In the genomic region with DNA sequence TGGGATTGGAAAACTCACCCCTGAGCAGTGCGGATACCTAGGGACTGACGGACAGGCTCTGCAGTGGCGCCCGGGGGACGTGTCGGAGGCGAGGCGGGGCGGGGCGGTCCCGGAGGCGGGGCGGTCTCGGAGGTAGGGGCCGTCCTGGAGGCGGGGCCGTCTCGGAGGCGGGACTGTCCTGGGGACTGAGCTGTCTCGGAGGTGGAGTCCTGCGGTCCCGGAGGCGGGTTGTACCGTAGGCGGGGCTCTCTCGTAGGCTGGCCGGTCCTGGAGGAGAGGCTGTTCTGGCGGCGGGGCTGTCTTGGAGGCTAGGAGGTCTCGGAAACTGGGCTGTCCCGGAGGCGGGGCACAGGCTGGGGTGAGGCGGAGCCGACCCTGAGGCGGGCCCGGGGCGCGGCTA, we compare ENCODE assay signal across 8 cellular contexts.
A peak's percentile ranks its signal among the peaks of the same experiment; 100 is the strongest.
DNase-seq lines count a peak whose midpoint lies in the region; ATAC-seq, FAIRE-seq and TF ChIP-seq lines count a peak whose summit lies in the region.
"Not testable (repeated sequence)": the region's sequence is repeated elsewhere in the genome, so short reads cannot be mapped to it uniquely, and the experiment has no call there.

No MANE protein-coding gene starts in this region.

- not testable (repeated sequence) for H3K36me3 ChIP-seq in DND-41 (ENCODE audit: insufficient read depth, low read length); SK-N-MC (ENCODE audit: insufficient read depth, low read length); neutrophil

- H3K4me3 ChIP-seq in DND-41 (ENCODE audit: low read depth in 1 of 2, low read length in 2 of 2) (peak overlapping the region in 1 of 2 experiments; percentile 48; a peak in 2 of 4 replicates), SK-N-MC (peak overlapping the region; percentile 66), neutrophil (ENCODE audit: low read depth in 1 of 2, low read length in 1 of 2) (peak overlapping the region; percentile 39 to 63)

- not testable (repeated sequence) for H4K20me1 ChIP-seq in DND-41 (ENCODE audit: insufficient read depth, low read length)

- FAIRE-seq in H54 (lab: Jason Lieb, UNC) = peak; percentile 88

- not testable (repeated sequence) for H3K4me1 ChIP-seq in DND-41 (ENCODE audit: insufficient read depth, low read length); neutrophil (ENCODE audit: control insufficient read depth in 1 of 2, insufficient read depth in 1 of 2, low read depth in 1 of 2, low read length in 1 of 2)

- H2AFZ ChIP-seq in DND-41 (ENCODE audit: low read depth, low read length) = not testable (repeated sequence)

- not testable (repeated sequence) for TF ChIP-seq CTCF in DND-41 (IDR thresholded peaks at IDR 0.05; ENCODE audit: borderline replicate concordance, extremely low read depth, low read length, poor library complexity, severe bottlenecking); neutrophil (IDR thresholded peaks at IDR 0.05)

- not testable (repeated sequence) for TF ChIP-seq POLR2A in H54 (IDR thresholded peaks at IDR 0.05; ENCODE audit: low read depth, low read length); erythroblast (IDR thresholded peaks at IDR 0.05; ENCODE audit: low read length)

- peak overlapping the region; percentile 77 to 79 for H3K4me3 Mint-ChIP-seq in activated T-cell treated with anti-CD3 and anti-CD28 coated beads, Interleukin-2, amount 50 U/mL, for 72 hours
- H3K4me3 Mint-ChIP-seq in stimulated activated effector memory CD8-positive, alpha-beta T cell treated with anti-CD3 and anti-CD28 coated beads, Interleukin-12 subunit alpha, Interleukin-12 subunit beta, amount 100 ng/mL, for 72 hours = peak overlapping the region; percentile 70

- not testable (repeated sequence) for H3K27me3 ChIP-seq in DND-41 (ENCODE audit: insufficient read depth, low read length, poor library complexity); neutrophil

- not testable (repeated sequence) for H3K9ac ChIP-seq in DND-41 (ENCODE audit: low read depth, low read length); SK-N-MC (ENCODE audit: insufficient read length)

- not testable (repeated sequence) for H3K9me3 Mint-ChIP-seq in activated T-cell treated with anti-CD3 and anti-CD28 coated beads, Interleukin-2, amount 50 U/mL, for 72 hours; stimulated activated effector memory CD8-positive, alpha-beta T cell treated with anti-CD3 and anti-CD28 coated beads, Interleukin-12 subunit alpha, Interleukin-12 subunit beta, amount 100 ng/mL, for 72 hours

- not testable (repeated sequence) for H3K79me2 ChIP-seq in DND-41 (ENCODE audit: insufficient read depth, low read length)

- ATAC-seq in DND-41 (ENCODE audit: insufficient read depth, low read depth) = peak; percentile 91
- ATAC-seq in activated T-cell treated with anti-CD3 and anti-CD28 coated beads, Interleukin-2, amount 50 U/mL, for 72 hours (replicated peaks in 1 of 2) = peak; percentile 82 to 83
- peak; percentile 87 for ATAC-seq in stimulated activated effector memory CD8-positive, alpha-beta T cell treated with anti-CD3 and anti-CD28 coated beads, Interleukin-12 subunit alpha, Interleukin-12 subunit beta, amount 100 ng/mL, for 72 hours

- not testable (repeated sequence) for H3K27me3 Mint-ChIP-seq in activated T-cell treated with anti-CD3 and anti-CD28 coated beads, Interleukin-2, amount 50 U/mL, for 72 hours (ENCODE audit: low read depth)

- not testable (repeated sequence) for H3K4me2 ChIP-seq in DND-41 (ENCODE audit: insufficient read depth, low read length)

- peak overlapping the region; percentile 73 for H3K27ac Mint-ChIP-seq in activated T-cell treated with anti-CD3 and anti-CD28 coated beads, Interleukin-2, amount 50 U/mL, for 72 hours
- peak overlapping the region; percentile 91 for H3K27ac Mint-ChIP-seq in stimulated activated effector memory CD8-positive, alpha-beta T cell treated with anti-CD3 and anti-CD28 coated beads, Interleukin-12 subunit alpha, Interleukin-12 subunit beta, amount 100 ng/mL, for 72 hours

- H3K27ac ChIP-seq in DND-41 (ENCODE audit: low read length); SK-N-MC; neutrophil: not testable (repeated sequence)

- not testable (repeated sequence) for H3K9me3 ChIP-seq in DND-41 (ENCODE audit: insufficient read depth, low read length, severe bottlenecking); SK-N-MC (ENCODE audit: low read depth, low read length); neutrophil

- DNase-seq in DND-41 = peak; percentile 85
- DNase-seq in H54 (ENCODE audit: insufficient read length, low spot score); SK-N-MC (ENCODE audit: low read depth, low spot score): not testable (repeated sequence)
- DNase-seq in Kasumi-1 (lab: John Stamatoyannopoulos, UW) = peak; percentile 75 to 80
- DNase-seq in activated T-cell treated with anti-CD3 and anti-CD28 coated beads, Interleukin-2, amount 50 U/mL, for 72 hours = peak; percentile 98 to 99
- peak; percentile 89 to 93 for DNase-seq in erythroblast (lab: John Stamatoyannopoulos, UW)
- peak; percentile 92 to 97 for DNase-seq in stimulated activated effector memory CD8-positive, alpha-beta T cell treated with anti-CD3 and anti-CD28 coated beads, Interleukin-12 subunit alpha, Interleukin-12 subunit beta, amount 100 ng/mL, for 72 hours (ENCODE audit: low spot score in 2 of 2)

- H3K4me1 Mint-ChIP-seq in activated T-cell treated with anti-CD3 and anti-CD28 coated beads, Interleukin-2, amount 50 U/mL, for 72 hours (ENCODE audit: low read depth); stimulated activated effector memory CD8-positive, alpha-beta T cell treated with anti-CD3 and anti-CD28 coated beads, Interleukin-12 subunit alpha, Interleukin-12 subunit beta, amount 100 ng/mL, for 72 hours: not testable (repeated sequence)

- not testable (repeated sequence) for H3K36me3 Mint-ChIP-seq in activated T-cell treated with anti-CD3 and anti-CD28 coated beads, Interleukin-2, amount 50 U/mL, for 72 hours (ENCODE audit: insufficient read depth in 2 of 2); stimulated activated effector memory CD8-positive, alpha-beta T cell treated with anti-CD3 and anti-CD28 coated beads, Interleukin-12 subunit alpha, Interleukin-12 subunit beta, amount 100 ng/mL, for 72 hours
